In genomic region chr19:38389957-38390924, GRCh38 we compare ENCODE assay signal across 2 cellular contexts.
TF ChIP-seq lines count a peak whose summit lies in the region.

No MANE protein-coding gene starts in this region.

TF ChIP-seq in IMR-90, 13 proteins besides CTCF, POLR2A, EP300 and RAD21:
- TF ChIP-seq FOS (IDR thresholded peaks at IDR 0.05; ENCODE audit: low read depth, low read length): no peak
- TF ChIP-seq MAZ (IDR thresholded peaks at IDR 0.05; ENCODE audit: borderline replicate concordance, low read depth, low read length): no peak
- no peak for TF ChIP-seq RCOR1 (IDR thresholded peaks at IDR 0.05; ENCODE audit: insufficient replicate concordance, low read length)
- TF ChIP-seq RFX5 (IDR thresholded peaks at IDR 0.05; ENCODE audit: low read depth, low read length): no peak
- no peak for TF ChIP-seq MXI1 (IDR thresholded peaks at IDR 0.05; ENCODE audit: borderline replicate concordance, low read depth, low read length)
- no peak for TF ChIP-seq BHLHE40 (IDR thresholded peaks at IDR 0.05; ENCODE audit: low read depth, low read length)
- TF ChIP-seq CHD1 (IDR thresholded peaks at IDR 0.05; ENCODE audit: low read depth, low read length): no peak
- no peak for TF ChIP-seq SMC3 (IDR thresholded peaks at IDR 0.05; ENCODE audit: low read depth, low read length)
- no peak for TF ChIP-seq NFE2L2 (IDR thresholded peaks at IDR 0.05; ENCODE audit: low read depth, low read length)
- no peak for TF ChIP-seq MAFK (IDR thresholded peaks at IDR 0.05; ENCODE audit: low read depth, low read length)
- TF ChIP-seq USF2 (IDR thresholded peaks at IDR 0.05; ENCODE audit: low read depth, low read length): no peak
- TF ChIP-seq ELK1 (IDR thresholded peaks at IDR 0.05; ENCODE audit: borderline replicate concordance, low read depth, low read length): no peak
- no peak for TF ChIP-seq CEBPB (IDR thresholded peaks at IDR 0.05; ENCODE audit: low read depth, low read length)

TF ChIP-seq in endothelial cell of umbilical vein, 7 proteins besides CTCF, POLR2A, EP300 and RAD21:
- no peak for TF ChIP-seq POLR2AphosphoS5 (IDR thresholded peaks at IDR 0.05; ENCODE audit: insufficient read depth, low read depth, low read length)
- TF ChIP-seq EZH2 (IDR thresholded peaks at IDR 0.05; ENCODE audit: borderline replicate concordance, low read depth, low read length, severe bottlenecking): no peak
- no peak for TF ChIP-seq JUN (IDR thresholded peaks at IDR 0.05; ENCODE audit: borderline replicate concordance, insufficient read depth, insufficient read length, low read depth)
- no peak for TF ChIP-seq MYC (IDR thresholded peaks at IDR 0.05; ENCODE audit: low read depth, low read length)
- TF ChIP-seq GATA2 (IDR thresholded peaks at IDR 0.05; ENCODE audit: insufficient read depth, insufficient read length, low read depth, low read length): no peak
- no peak for TF ChIP-seq FOS (IDR thresholded peaks at IDR 0.05; ENCODE audit: borderline replicate concordance, insufficient read depth, low read length)
- TF ChIP-seq MAX (IDR thresholded peaks at IDR 0.05; ENCODE audit: insufficient read depth, insufficient read length): no peak
TF ChIP-seq in endothelial cell of umbilical vein: peak in this region for 0.
